1 cellular context compared by ENCODE assay signal in the genomic region with DNA sequence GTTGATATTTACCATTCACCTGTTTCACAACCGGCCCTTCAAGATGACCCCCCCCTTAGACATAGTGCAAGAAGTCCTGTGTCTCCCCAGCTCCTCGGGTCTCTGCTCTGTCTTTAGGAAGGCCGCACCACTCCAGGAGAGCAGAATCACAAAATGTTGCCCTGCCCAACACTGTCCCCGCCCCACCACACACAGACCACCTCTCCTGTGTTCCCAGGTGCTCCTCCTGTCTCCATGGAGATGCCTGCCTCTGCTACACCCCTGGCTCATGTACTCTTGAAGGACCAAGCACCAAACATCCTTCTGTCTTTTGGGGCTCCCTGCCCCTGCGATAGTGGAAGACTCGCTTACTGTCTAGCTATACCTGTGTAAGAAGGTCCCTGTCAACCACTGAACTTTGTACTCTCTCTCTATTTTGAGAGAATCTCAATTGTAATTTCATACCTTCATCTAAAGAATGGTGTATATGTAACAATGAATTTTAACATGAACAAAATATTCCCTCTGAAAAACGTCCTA.
TF ChIP-seq lines count a peak whose summit lies in the region.

No MANE protein-coding gene starts in this region.

TF ChIP-seq in H1, 55 proteins besides CTCF, POLR2A, EP300 and RAD21:
- TF ChIP-seq CHD7 (IDR thresholded peaks at IDR 0.05; ENCODE audit: insufficient replicate concordance, low read length) (no peak), KDM5A (IDR thresholded peaks at IDR 0.05; ENCODE audit: low read length) (no peak), BACH1 (IDR thresholded peaks at IDR 0.05; ENCODE audit: low read length) (no peak), JUND (IDR thresholded peaks at IDR 0.05; ENCODE audit: low read length) (no peak), EZH2 (IDR thresholded peaks at IDR 0.05; ENCODE audit: low read depth, low read length, severe bottlenecking) (no peak), SP2 (IDR thresholded peaks at IDR 0.05; ENCODE audit: low read length) (no peak), KDM1A (IDR thresholded peaks at IDR 0.05; ENCODE audit: borderline replicate concordance, low read length) (no peak), JUN (IDR thresholded peaks at IDR 0.05; ENCODE audit: low read depth, low read length) (no peak), SUZ12 (IDR thresholded peaks at IDR 0.05; ENCODE audit: low read length) (no peak), MAFK (IDR thresholded peaks at IDR 0.05; ENCODE audit: low read depth, low read length) (no peak), KDM4A (IDR thresholded peaks at IDR 0.05; ENCODE audit: low read depth, low read length, severe bottlenecking) (no peak), YY1 (IDR thresholded peaks at IDR 0.05; ENCODE audit: low read depth, low read length) (no peak), SIRT6 (IDR thresholded peaks at IDR 0.05; ENCODE audit: low read length) (no peak), PHF8 (conservative IDR thresholded peaks at IDR 0.05; ENCODE audit: low read depth, low read length) (no peak), NRF1 (IDR thresholded peaks at IDR 0.05; ENCODE audit: low read depth, low read length) (no peak), HDAC6 (IDR thresholded peaks at IDR 0.05; ENCODE audit: low read depth, low read length) (no peak)
- TF ChIP-seq, protein P1, sequence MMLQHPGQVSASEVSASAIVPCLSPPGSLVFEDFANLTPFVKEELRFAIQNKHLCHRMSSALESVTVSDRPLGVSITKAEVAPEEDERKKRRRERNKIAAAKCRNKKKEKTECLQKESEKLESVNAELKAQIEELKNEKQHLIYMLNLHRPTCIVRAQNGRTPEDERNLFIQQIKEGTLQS (IDR thresholded peaks at IDR 0.05; ENCODE audit: insufficient read depth, low read depth, low read length), result no peak
- TF ChIP-seq, protein P2, sequence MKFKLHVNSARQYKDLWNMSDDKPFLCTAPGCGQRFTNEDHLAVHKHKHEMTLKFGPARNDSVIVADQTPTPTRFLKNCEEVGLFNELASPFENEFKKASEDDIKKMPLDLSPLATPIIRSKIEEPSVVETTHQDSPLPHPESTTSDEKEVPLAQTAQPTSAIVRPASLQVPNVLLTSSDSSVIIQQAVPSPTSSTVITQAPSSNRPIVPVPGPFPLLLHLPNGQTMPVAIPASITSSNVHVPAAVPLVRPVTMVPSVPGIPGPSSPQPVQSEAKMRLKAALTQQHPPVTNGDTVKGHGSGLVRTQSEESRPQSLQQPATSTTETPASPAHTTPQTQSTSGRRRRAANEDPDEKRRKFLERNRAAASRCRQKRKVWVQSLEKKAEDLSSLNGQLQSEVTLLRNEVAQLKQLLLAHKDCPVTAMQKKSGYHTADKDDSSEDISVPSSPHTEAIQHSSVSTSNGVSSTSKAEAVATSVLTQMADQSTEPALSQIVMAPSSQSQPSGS (IDR thresholded peaks at IDR 0.05; ENCODE audit: low read length), result no peak
